In the genomic region with DNA sequence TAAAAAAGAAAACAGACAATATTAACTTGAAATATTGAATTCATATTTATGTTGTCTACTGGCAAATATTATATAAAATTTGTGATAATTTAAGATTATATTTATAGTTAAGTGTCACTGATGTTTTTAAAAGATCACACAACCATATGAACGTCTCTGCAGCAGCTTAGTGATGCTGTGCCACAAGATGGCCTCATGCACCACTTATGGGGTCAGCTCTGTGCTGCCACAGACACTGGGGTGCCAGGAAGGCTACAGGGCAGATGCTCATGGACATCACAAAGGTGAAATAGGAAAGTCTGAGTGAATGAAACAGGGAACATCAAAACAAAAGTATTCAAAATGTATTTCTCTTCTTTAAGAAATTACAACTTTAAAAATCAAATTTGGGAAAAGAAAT, we compare ENCODE assay signal across 2 cellular contexts.
TF ChIP-seq lines count a peak whose summit lies in the region.

No MANE protein-coding gene starts in this region.

TF ChIP-seq in GM23338, 12 proteins besides CTCF, POLR2A, EP300 and RAD21 (continued from another document):
- no peak for TF ChIP-seq REST (IDR thresholded peaks at IDR 0.05; ENCODE audit: unreplicated experiment)
- TF ChIP-seq NANOG (IDR thresholded peaks at IDR 0.05; ENCODE audit: borderline replicate concordance) = no peak
- no peak for TF ChIP-seq STAT1 (IDR thresholded peaks at IDR 0.05; ENCODE audit: unreplicated experiment)
- no peak for TF ChIP-seq JUNB (IDR thresholded peaks at IDR 0.05; ENCODE audit: unreplicated experiment)
- no peak for TF ChIP-seq ZNF331 (CRISPR knock-in tag; IDR thresholded peaks at IDR 0.05; ENCODE audit: low read depth)
- TF ChIP-seq, protein P1, sequence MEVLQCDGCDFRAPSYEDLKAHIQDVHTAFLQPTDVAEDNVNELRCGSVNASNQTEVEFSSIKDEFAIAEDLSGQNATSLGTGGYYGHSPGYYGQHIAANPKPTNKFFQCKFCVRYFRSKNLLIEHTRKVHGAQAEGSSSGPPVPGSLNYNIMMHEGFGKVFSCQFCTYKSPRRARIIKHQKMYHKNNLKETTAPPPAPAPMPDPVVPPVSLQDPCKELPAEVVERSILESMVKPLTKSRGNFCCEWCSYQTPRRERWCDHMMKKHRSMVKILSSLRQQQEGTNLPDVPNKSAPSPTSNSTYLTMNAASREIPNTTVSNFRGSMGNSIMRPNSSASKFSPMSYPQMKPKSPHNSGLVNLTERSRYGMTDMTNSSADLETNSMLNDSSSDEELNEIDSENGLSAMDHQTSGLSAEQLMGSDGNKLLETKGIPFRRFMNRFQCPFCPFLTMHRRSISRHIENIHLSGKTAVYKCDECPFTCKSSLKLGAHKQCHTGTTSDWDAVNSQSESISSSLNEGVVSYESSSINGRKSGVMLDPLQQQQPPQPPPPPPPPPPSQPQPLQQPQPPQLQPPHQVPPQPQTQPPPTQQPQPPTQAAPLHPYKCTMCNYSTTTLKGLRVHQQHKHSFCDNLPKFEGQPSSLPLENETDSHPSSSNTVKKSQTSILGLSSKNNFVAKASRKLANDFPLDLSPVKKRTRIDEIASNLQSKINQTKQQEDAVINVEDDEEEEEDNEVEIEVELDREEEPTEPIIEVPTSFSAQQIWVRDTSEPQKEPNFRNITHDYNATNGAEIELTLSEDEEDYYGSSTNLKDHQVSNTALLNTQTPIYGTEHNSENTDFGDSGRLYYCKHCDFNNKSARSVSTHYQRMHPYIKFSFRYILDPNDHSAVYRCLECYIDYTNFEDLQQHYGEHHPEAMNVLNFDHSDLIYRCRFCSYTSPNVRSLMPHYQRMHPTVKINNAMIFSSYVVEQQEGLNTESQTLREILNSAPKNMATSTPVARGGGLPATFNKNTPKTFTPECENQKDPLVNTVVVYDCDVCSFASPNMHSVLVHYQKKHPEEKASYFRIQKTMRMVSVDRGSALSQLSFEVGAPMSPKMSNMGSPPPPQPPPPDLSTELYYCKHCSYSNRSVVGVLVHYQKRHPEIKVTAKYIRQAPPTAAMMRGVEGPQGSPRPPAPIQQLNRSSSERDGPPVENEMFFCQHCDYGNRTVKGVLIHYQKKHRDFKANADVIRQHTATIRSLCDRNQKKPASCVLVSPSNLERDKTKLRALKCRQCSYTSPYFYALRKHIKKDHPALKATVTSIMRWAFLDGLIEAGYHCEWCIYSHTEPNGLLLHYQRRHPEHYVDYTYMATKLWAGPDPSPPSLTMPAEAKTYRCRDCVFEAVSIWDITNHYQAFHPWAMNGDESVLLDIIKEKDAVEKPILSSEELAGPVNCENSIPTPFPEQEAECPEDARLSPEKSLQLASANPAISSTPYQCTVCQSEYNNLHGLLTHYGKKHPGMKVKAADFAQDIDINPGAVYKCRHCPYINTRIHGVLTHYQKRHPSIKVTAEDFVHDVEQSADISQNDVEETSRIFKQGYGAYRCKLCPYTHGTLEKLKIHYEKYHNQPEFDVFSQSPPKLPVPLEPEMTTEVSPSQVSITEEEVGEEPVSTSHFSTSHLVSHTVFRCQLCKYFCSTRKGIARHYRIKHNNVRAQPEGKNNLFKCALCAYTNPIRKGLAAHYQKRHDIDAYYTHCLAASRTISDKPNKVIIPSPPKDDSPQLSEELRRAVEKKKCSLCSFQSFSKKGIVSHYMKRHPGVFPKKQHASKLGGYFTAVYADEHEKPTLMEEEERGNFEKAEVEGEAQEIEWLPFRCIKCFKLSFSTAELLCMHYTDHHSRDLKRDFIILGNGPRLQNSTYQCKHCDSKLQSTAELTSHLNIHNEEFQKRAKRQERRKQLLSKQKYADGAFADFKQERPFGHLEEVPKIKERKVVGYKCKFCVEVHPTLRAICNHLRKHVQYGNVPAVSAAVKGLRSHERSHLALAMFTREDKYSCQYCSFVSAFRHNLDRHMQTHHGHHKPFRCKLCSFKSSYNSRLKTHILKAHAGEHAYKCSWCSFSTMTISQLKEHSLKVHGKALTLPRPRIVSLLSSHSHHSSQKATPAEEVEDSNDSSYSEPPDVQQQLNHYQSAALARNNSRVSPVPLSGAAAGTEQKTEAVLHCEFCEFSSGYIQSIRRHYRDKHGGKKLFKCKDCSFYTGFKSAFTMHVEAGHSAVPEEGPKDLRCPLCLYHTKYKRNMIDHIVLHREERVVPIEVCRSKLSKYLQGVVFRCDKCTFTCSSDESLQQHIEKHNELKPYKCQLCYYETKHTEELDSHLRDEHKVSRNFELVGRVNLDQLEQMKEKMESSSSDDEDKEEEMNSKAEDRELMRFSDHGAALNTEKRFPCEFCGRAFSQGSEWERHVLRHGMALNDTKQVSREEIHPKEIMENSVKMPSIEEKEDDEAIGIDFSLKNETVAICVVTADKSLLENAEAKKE (CRISPR knock-in tag; IDR thresholded peaks at IDR 0.05) = no peak

TF ChIP-seq in liver, 16 proteins besides CTCF, POLR2A, EP300 and RAD21 (continued from another document):
- no peak for TF ChIP-seq REST (IDR thresholded peaks at IDR 0.05)
- no peak for TF ChIP-seq HNF4G (IDR thresholded peaks at IDR 0.05)
